1 cellular context compared by ENCODE assay signal in the genomic region with DNA sequence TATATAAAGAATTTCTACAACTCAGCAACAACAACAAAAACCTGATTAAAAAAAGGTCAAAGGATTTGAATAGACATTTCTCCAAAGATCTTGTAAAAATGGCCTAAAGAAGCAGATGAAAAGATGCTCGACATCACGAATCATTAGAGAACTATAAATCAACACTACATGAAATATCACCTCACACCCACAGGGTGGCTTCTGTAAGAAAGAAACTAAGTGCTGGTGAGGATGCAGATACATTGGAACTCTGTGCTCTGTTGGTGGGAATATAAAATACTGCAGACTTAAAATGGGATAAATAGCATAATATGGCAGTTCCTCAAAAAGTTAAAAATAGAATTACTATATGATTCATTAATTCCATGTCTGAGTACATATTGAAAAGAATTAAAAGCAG.
TF ChIP-seq lines count a peak whose summit lies in the region.

No MANE protein-coding gene starts in this region.

TF ChIP-seq in SK-N-SH, 30 proteins besides CTCF, POLR2A, EP300 and RAD21 (continued from another document):
- TF ChIP-seq, protein P1, sequence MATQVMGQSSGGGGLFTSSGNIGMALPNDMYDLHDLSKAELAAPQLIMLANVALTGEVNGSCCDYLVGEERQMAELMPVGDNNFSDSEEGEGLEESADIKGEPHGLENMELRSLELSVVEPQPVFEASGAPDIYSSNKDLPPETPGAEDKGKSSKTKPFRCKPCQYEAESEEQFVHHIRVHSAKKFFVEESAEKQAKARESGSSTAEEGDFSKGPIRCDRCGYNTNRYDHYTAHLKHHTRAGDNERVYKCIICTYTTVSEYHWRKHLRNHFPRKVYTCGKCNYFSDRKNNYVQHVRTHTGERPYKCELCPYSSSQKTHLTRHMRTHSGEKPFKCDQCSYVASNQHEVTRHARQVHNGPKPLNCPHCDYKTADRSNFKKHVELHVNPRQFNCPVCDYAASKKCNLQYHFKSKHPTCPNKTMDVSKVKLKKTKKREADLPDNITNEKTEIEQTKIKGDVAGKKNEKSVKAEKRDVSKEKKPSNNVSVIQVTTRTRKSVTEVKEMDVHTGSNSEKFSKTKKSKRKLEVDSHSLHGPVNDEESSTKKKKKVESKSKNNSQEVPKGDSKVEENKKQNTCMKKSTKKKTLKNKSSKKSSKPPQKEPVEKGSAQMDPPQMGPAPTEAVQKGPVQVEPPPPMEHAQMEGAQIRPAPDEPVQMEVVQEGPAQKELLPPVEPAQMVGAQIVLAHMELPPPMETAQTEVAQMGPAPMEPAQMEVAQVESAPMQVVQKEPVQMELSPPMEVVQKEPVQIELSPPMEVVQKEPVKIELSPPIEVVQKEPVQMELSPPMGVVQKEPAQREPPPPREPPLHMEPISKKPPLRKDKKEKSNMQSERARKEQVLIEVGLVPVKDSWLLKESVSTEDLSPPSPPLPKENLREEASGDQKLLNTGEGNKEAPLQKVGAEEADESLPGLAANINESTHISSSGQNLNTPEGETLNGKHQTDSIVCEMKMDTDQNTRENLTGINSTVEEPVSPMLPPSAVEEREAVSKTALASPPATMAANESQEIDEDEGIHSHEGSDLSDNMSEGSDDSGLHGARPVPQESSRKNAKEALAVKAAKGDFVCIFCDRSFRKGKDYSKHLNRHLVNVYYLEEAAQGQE (IDR thresholded peaks at IDR 0.05; ENCODE audit: low read depth, low read length) = no peak
- TF ChIP-seq POLR2AphosphoS5 (IDR thresholded peaks at IDR 0.05; ENCODE audit: low read depth, low read length) = no peak
- TF ChIP-seq SMC3 (IDR thresholded peaks at IDR 0.05; ENCODE audit: low read depth, low read length) = no peak
- no peak for TF ChIP-seq MEF2A (IDR thresholded peaks at IDR 0.05; ENCODE audit: borderline replicate concordance, low read depth)
- TF ChIP-seq GATA2 (CRISPR knock-in tag; IDR thresholded peaks at IDR 0.05) = no peak
- TF ChIP-seq ELF1 (IDR thresholded peaks at IDR 0.05) = no peak
- TF ChIP-seq RXRA (IDR thresholded peaks at IDR 0.05; ENCODE audit: borderline replicate concordance, low read depth) = no peak
- TF ChIP-seq FOSL2 (IDR thresholded peaks at IDR 0.05; ENCODE audit: borderline replicate concordance, low read depth) = no peak
- no peak for TF ChIP-seq USF1 (IDR thresholded peaks at IDR 0.05; ENCODE audit: borderline replicate concordance, low read depth)
- no peak for TF ChIP-seq PBX3 (IDR thresholded peaks at IDR 0.05)
- TF ChIP-seq, protein P2, sequence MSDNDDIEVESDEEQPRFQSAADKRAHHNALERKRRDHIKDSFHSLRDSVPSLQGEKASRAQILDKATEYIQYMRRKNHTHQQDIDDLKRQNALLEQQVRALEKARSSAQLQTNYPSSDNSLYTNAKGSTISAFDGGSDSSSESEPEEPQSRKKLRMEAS (IDR thresholded peaks at IDR 0.05; ENCODE audit: low read depth) = no peak
- no peak for TF ChIP-seq RCOR1 (IDR thresholded peaks at IDR 0.05; ENCODE audit: low read length)
- no peak for TF ChIP-seq YY1 (IDR thresholded peaks at IDR 0.05; ENCODE audit: low read depth)
- no peak for TF ChIP-seq FOXM1 (IDR thresholded peaks at IDR 0.05; ENCODE audit: low read depth)
TF ChIP-seq in SK-N-SH: peak in this region for 0.
